Comparison of ENCODE assay signal across 8 cellular contexts in the genomic region with DNA sequence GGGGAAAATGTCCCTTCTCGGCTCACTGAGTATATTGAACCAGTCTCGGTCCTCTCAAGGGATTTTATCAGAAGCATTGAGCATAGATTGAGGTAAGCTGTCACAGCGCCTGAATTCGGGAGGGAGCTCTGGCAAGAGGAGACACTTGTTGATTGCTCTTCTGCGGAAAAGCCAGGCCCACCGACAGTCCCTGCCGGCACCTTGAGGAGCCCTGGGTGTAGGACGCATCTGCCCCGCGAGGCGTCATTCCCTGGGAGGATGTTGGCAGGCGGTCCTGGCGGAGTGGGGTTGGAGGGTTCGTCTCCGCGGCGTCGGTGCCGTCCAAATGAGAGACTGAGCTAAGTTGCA. TPM values are rescaled to one million over a fixed set of nuclear protein-coding genes. Genes with fewer than 3 reads are reported as not detected.
A peak's percentile ranks its signal among the peaks of the same experiment; 100 is the strongest.
DNase-seq lines count a peak whose midpoint lies in the region; ATAC-seq and TF ChIP-seq lines count a peak whose summit lies in the region.

No MANE protein-coding gene starts in this region.

- peak overlapping the region; percentile 66 for H3K27ac Mint-ChIP-seq in endodermal cell

- H3K4me1 ChIP-seq in endodermal cell (ENCODE audit: control insufficient read depth, insufficient read depth, low read length) = no peaks in the 10 kb centered on the region
- peaks cover 3% of the 10 kb centered on the region for H3K4me1 ChIP-seq in mesenchymal stem cell (ENCODE audit: control insufficient read depth, insufficient read depth, low read depth, low read length)

- peak overlapping the region; percentile 46 for H3K9ac ChIP-seq in endodermal cell (ENCODE audit: extremely low read depth, low read length, poor library complexity, severe bottlenecking)
- peak overlapping the region; percentile 95 for H3K9ac ChIP-seq in mesenchymal stem cell (ENCODE audit: low read length)

- no peaks in the 10 kb centered on the region for H3K9me3 Mint-ChIP-seq in endodermal cell

- H3K9me3 ChIP-seq in endodermal cell (ENCODE audit: control insufficient read depth, low read length) (no peaks in the 10 kb centered on the region), mesenchymal stem cell (ENCODE audit: control insufficient read depth, low read length) (no peaks in the 10 kb centered on the region)

- H3K79me1 ChIP-seq in mesenchymal stem cell (replicated peaks; ENCODE audit: low read length, poor library complexity, severe bottlenecking) = peaks cover 11% of the 10 kb centered on the region

- H3K4me3 Mint-ChIP-seq in endodermal cell = peak overlapping the region; percentile 80

- TF ChIP-seq CTCF in endodermal cell (conservative IDR thresholded peaks at IDR 0.05) = no peak

- no peak overlapping the region for H2BK120ac ChIP-seq in mesenchymal stem cell (ENCODE audit: low read depth, low read length)

- H3K4me1 Mint-ChIP-seq in endodermal cell = peaks cover 20% of the 10 kb centered on the region

- H2BK15ac ChIP-seq in mesenchymal stem cell (ENCODE audit: low read depth, poor library complexity, severe bottlenecking) = peak overlapping the region; percentile 48

- H2AFZ ChIP-seq in mesenchymal stem cell (ENCODE audit: low read depth, low read length) = peak overlapping the region; percentile 97

- H3K4me2 ChIP-seq in mesenchymal stem cell (ENCODE audit: low read length, poor library complexity, severe bottlenecking) = peak overlapping the region; percentile 93

- H3K23ac ChIP-seq in mesenchymal stem cell (ENCODE audit: low read length in 2 of 2) = no peak overlapping the region

- H3K36me3 ChIP-seq in endodermal cell (ENCODE audit: control insufficient read depth, insufficient read depth, low read length) (peaks cover 13% of the 10 kb centered on the region), mesenchymal stem cell (ENCODE audit: control insufficient read depth in 1 of 2, insufficient read depth in 2 of 2, low read depth in 1 of 2, low read length in 2 of 2) (peaks cover 0 to 10% of the 10 kb centered on the region in 2 experiments)

- H2BK5ac ChIP-seq in mesenchymal stem cell (ENCODE audit: low read depth, low read length, poor library complexity, severe bottlenecking) = no peak overlapping the region

- H3K18ac ChIP-seq in mesenchymal stem cell (ENCODE audit: low read depth in 1 of 2, low read length in 2 of 2) = peak overlapping the region in 1 of 2 experiments; percentile 87

- peak overlapping the region; percentile 49 for H4K8ac ChIP-seq in mesenchymal stem cell (ENCODE audit: low read length)

- H3K36me3 Mint-ChIP-seq in endodermal cell (ENCODE audit: low read depth) = peaks cover 3% of the 10 kb centered on the region

- no peaks in the 10 kb centered on the region for H3K27me3 ChIP-seq in endodermal cell (ENCODE audit: control insufficient read depth, insufficient read depth, low read length, poor library complexity, severe bottlenecking)
- no peaks in the 10 kb centered on the region for H3K27me3 ChIP-seq in mesenchymal stem cell (ENCODE audit: control insufficient read depth in 1 of 2, insufficient read depth in 1 of 2, low read length in 2 of 2)

- DNase-seq in ELF-1 (ENCODE audit: low read depth, low spot score) (peak; percentile 43), M059J (ENCODE audit: low read depth) (peak; percentile 55), endodermal cell (peak; percentile 71), mesenchymal stem cell (peak; percentile 63), GM19240 (ENCODE audit: insufficient read length, low spot score) (no peak)
- peak; percentile 36 for DNase-seq in activated CD8-positive, alpha-beta memory T cell treated with anti-CD3 and anti-CD28 coated beads, Interleukin-2, amount 50 U/mL, for 4 hours
- DNase-seq in stimulated activated CD8-positive, alpha-beta memory T cell treated with anti-CD3 and anti-CD28 coated beads, Interleukin-7, amount 100 ng/mL, for 24 hours (ENCODE audit: low read depth) = peak; percentile 11

- H2AK5ac ChIP-seq in mesenchymal stem cell (ENCODE audit: low read length, severe bottlenecking) = no peak overlapping the region

- H3K4me3 ChIP-seq in endodermal cell (ENCODE audit: low read length) (peak overlapping the region; percentile 98), mesenchymal stem cell (ENCODE audit: insufficient read depth in 1 of 2, low read depth in 1 of 2, low read length in 2 of 2) (peak overlapping the region; percentile 89 to 97)

- no peak for ATAC-seq in GM19467 (IDR thresholded peaks at IDR 0.05; ENCODE audit: unreplicated experiment)

- H3K14ac ChIP-seq in mesenchymal stem cell (ENCODE audit: low read length in 2 of 2) = no peak overlapping the region

- H4K91ac ChIP-seq in mesenchymal stem cell (ENCODE audit: low read length) = no peak overlapping the region

- WGBS in endodermal cell (ENCODE audit: insufficient coverage in 1 of 2, insufficient read length in 1 of 2), 2 experiments = 3 to 8% methylated on average over 19 of the region's 19 CpGs
- WGBS in mesenchymal stem cell = under 1% methylated on average over 19 of the region's 19 CpGs

- no peaks in the 10 kb centered on the region for H3K27me3 Mint-ChIP-seq in endodermal cell (ENCODE audit: insufficient read depth)

- no peak overlapping the region for H3K27ac ChIP-seq in endodermal cell (ENCODE audit: low read depth, low read length)
- no peak overlapping the region for H3K27ac ChIP-seq in mesenchymal stem cell (ENCODE audit: low read length, poor library complexity, severe bottlenecking)

- no peak overlapping the region for H2BK12ac ChIP-seq in mesenchymal stem cell (ENCODE audit: low read length in 2 of 2)

- peak overlapping the region in 1 of 2 experiments; percentile 62 for H3K4ac ChIP-seq in mesenchymal stem cell (ENCODE audit: low read depth in 1 of 2, low read length in 2 of 2)

RNA-seq across cellular contexts. Expression of a gene that starts 0.8 kb away (rescaled TPM):
- total RNA-seq in M059J (2014; rRNA removed; shearing (Covaris generic)) = 45.2 and 80.4 TPM in 2 replicates
- total RNA-seq in endodermal cell = 10 to 100 TPM; 49.6 to 65.3 TPM
- 33.4 TPM for polyA plus RNA-seq in endodermal cell (2013, experiment 1 of 2)
- 27.3 TPM for polyA plus RNA-seq in endodermal cell (2013, experiment 2 of 2)
- polyA plus RNA-seq in mesenchymal stem cell (2013, experiment 1 of 2) = 47.0 TPM
- polyA plus RNA-seq in mesenchymal stem cell (2013, experiment 2 of 2) = 49.2 TPM

RNA-seq across cellular contexts. Expression of a gene that starts 4.4 kb away (rescaled TPM):
- 19.1 and 28.1 TPM in 2 replicates for total RNA-seq in M059J (2014; rRNA removed; shearing (Covaris generic))
- 1 to 10 TPM; 8.1 to 8.9 TPM for total RNA-seq in endodermal cell
- polyA plus RNA-seq in endodermal cell (2013, experiment 1 of 2) = 12.4 TPM
- polyA plus RNA-seq in endodermal cell (2013, experiment 2 of 2) = 13.2 TPM
- polyA plus RNA-seq in mesenchymal stem cell (2013, experiment 1 of 2) = 12.2 TPM
- polyA plus RNA-seq in mesenchymal stem cell (2013, experiment 2 of 2) = 12.6 TPM
